ENCODE assay signal across 8 cellular contexts in the genomic region with DNA sequence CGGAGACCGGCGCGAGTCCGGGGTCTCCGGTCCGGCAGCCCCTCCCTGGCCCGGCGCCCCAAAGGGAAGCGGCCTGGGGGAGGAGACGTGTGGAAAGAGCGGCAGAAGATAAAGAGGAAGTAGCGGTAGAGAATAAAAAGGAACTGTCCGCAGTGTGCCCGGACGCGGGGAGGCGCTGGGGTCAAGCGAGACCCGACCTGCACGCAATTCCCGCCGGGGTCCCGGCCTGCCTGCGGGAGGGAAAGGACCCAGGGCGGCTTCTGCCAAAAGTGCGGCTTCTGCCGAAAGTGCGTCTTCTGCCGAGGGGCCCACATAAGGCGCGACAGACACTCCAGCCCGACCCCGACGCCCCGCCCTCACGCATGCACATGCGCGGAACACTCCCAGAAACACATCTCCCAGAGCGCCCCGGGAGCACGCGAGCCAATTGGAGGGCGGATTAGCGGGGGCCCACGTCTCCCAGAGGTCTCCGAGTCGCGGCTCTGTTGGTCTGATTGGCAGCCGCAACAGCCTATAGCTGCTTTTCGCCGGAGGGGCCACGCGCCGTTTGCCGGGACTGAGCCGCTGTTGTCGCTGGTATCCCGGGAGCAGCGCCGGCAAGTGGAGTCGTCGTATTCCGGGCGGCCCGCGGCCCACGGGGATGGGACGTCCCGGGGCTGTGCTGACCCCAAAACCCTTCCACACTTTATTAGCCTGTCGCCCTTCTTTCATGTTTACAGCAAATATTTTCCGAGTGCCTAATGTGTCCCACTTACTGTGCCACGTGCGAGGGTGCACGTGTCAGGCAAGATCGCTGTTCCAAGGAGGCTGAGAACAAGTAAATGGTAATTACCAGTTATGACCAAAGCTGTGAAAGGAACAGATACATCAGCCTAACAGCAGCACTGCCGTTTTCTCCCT. TPM values are rescaled to one million over a fixed set of nuclear protein-coding genes. Genes with fewer than 3 reads are reported as not detected.
A peak's percentile ranks its signal among the peaks of the same experiment; 100 is the strongest.
DNase-seq lines count a peak whose midpoint lies in the region; ATAC-seq and TF ChIP-seq lines count a peak whose summit lies in the region.

No MANE protein-coding gene starts in this region.

- peak overlapping the region; percentile 98 for H3K27ac ChIP-seq in colonic mucosa

- DNase-seq in BE2C (peak; percentile 99), NCI-H510A treated with DMSO at 0.1 percent for 48 hours (lab: John Stamatoyannopoulos, UW) (peak; percentile 84), colonic mucosa (peak; percentile 98), left kidney (ENCODE audit: low read depth, low spot score) (peak; percentile 99)
- peak; percentile 95 to 98 for DNase-seq in activated CD4-positive, alpha-beta T cell treated with anti-CD3 and anti-CD28 coated beads for 4 hours
- DNase-seq in stimulated activated CD4-positive, alpha-beta T cell treated with anti-CD3 and anti-CD28 coated beads, Interleukin-2, amount 100 ng/mL, for 24 hours, result peak; percentile 98 to 99

- ATAC-seq in HG03442 (IDR thresholded peaks at IDR 0.05; ENCODE audit: unreplicated experiment), result peak; percentile 82

- peaks cover 9% of the 10 kb centered on the region; the same call in 1 of the 2 replicates for H3K27me3 ChIP-seq in BE2C
- H3K27me3 ChIP-seq in colonic mucosa, result no peaks in the 10 kb centered on the region

- TF ChIP-seq CTCF in BE2C (IDR thresholded peaks at IDR 0.05; ENCODE audit: low read depth, low read length) (peak; percentile 31), colonic mucosa (IDR thresholded peaks at IDR 0.05) (no peak)

- intact Hi-C loops in colonic mucosa (cut with DNase I), result no loop called here

- H3K9me3 ChIP-seq in BE2C, result no peaks in the 10 kb centered on the region
- no peaks in the 10 kb centered on the region for H3K9me3 ChIP-seq in colonic mucosa

- H3K4me3 ChIP-seq in BE2C (ENCODE audit: low read depth, low read length) (peak overlapping the region; percentile 73), colonic mucosa (peak overlapping the region; percentile 65)

- H3K4me1 ChIP-seq in BE2C (no peaks in the 10 kb centered on the region), colonic mucosa (peaks cover 3% of the 10 kb centered on the region)

- peak overlapping the region; percentile 77 to 86 for H3K9ac ChIP-seq in colonic mucosa (ENCODE audit: low read depth in 2 of 2, low read length in 2 of 2)

- TF ChIP-seq POLR2A in GM19193 (IDR thresholded peaks at IDR 0.05; ENCODE audit: extremely low read depth, insufficient read depth, insufficient read length), result peak; percentile 87

- H3K36me3 ChIP-seq in BE2C (no peaks in the 10 kb centered on the region), colonic mucosa (no peaks in the 10 kb centered on the region)

RNA-seq across cellular contexts. Expression of a gene that starts 8.0 kb away (rescaled TPM):
- polyA plus RNA-seq in BE2C (2012; ENCODE audit: insufficient read depth, insufficient read length, low read depth), result not detected
- 1 to 10 TPM in 1 of 2 donors, under 1 TPM in 1; 0.57 to 1.1 TPM for total RNA-seq in colonic mucosa

RNA-seq across cellular contexts. Expression of a gene that starts 18.9 kb away (rescaled TPM):
- polyA plus RNA-seq in BE2C (2012; ENCODE audit: insufficient read depth, insufficient read length, low read depth), result 123 TPM
- 10 to 100 TPM; 19.5 to 27.2 TPM for total RNA-seq in colonic mucosa

RNA-seq across cellular contexts. Expression of a gene that starts 29.4 kb away (rescaled TPM):
- 7.9 TPM for polyA plus RNA-seq in BE2C (2012; ENCODE audit: insufficient read depth, insufficient read length, low read depth)
- total RNA-seq in colonic mucosa, result 1 to 10 TPM; 7.1 to 7.2 TPM

RNA-seq across cellular contexts. Expression of a gene that starts 40.8 kb away (rescaled TPM):
- polyA plus RNA-seq in BE2C (2012; ENCODE audit: insufficient read depth, insufficient read length, low read depth), result 5.1 TPM
- 1 to 10 TPM; 2.1 to 3.1 TPM for total RNA-seq in colonic mucosa

RNA-seq across cellular contexts. Expression of a gene that starts 40.9 kb away (rescaled TPM):
- polyA plus RNA-seq in BE2C (2012; ENCODE audit: insufficient read depth, insufficient read length, low read depth), result 57.5 TPM
- 10 to 100 TPM; 14.2 to 20.5 TPM for total RNA-seq in colonic mucosa

Comparison
In these comparisons a context has a peak if more than half of its experiments do, and no peak if none do; other contexts are left out.
1. Peak in every context shown above with its lines: DNase-seq, ATAC-seq, H3K4me3 ChIP-seq and H3K27ac ChIP-seq.